ENCODE assay signal across 22 cellular contexts in genomic region chr14:95387826-95388445, GRCh38.
DNase-seq lines count a peak whose midpoint lies in the region; ATAC-seq and TF ChIP-seq lines count a peak whose summit lies in the region.
"Had no signal": no experiment of that assay in that cellular context is flagged by ENCODE, and none has a peak within 500 bp of the region (broad histone marks: within the 10 kb centered on the region; RNA-seq: fewer than 3 reads in every experiment).

No MANE protein-coding gene starts in this region.

- H3K4me3 ChIP-seq in SK-N-SH (ENCODE audit: low read depth in 2 of 2, low read length in 1 of 2) (no peak overlapping the region), mesenchymal stem cell (ENCODE audit: insufficient read depth in 1 of 2, low read depth in 1 of 2, low read length in 2 of 2) (no peak overlapping the region), smooth muscle cell (no peak overlapping the region)
- H3K4me3 ChIP-seq: SK-N-MC had no signal

- CTCF ChIA-PET in SK-N-SH (lab: Yijun Ruan, JAX): interaction anchor here (0.8 to 1.6 kb wide), 4 partner anchors 10 to 26 kb away, joined by 3 to 4 read pairs (median 4); no protein-coding TSS in a partner anchor

- H2AFZ ChIP-seq in SK-N-SH (ENCODE audit: low read depth) (no peak overlapping the region), mesenchymal stem cell (ENCODE audit: low read depth, low read length) (no peak overlapping the region), smooth muscle cell (ENCODE audit: low read depth) (no peak overlapping the region)

- peaks cover 8% of the 10 kb centered on the region for H3K9me3 Mint-ChIP-seq in activated T-cell treated with anti-CD3 and anti-CD28 coated beads, Interleukin-2, amount 50 U/mL, for 4 hours

- H3K27ac ChIP-seq in SK-N-SH (ENCODE audit: low read depth in 2 of 2, low read length in 1 of 2) (peak overlapping the region in 1 of 2 experiments; percentile 24; a peak in 1 of 4 replicates), mesenchymal stem cell (ENCODE audit: low read length, poor library complexity, severe bottlenecking) (no peak overlapping the region), smooth muscle cell (ENCODE audit: low read depth) (no peak overlapping the region)
- H3K27ac ChIP-seq: 22Rv1, C4-2B, SK-N-MC had no signal

- no peak overlapping the region for H3K14ac ChIP-seq in mesenchymal stem cell (ENCODE audit: low read length in 2 of 2)

- no peak overlapping the region for H2AK5ac ChIP-seq in mesenchymal stem cell (ENCODE audit: low read length, severe bottlenecking)

- H3K9ac ChIP-seq in SK-N-SH (no peak overlapping the region), mesenchymal stem cell (ENCODE audit: low read length) (peak overlapping the region; percentile 52), smooth muscle cell (ENCODE audit: low read depth) (no peak overlapping the region)

- H3K4me3 Mint-ChIP-seq in activated T-cell treated with anti-CD3 and anti-CD28 coated beads, Interleukin-2, amount 50 U/mL, for 4 hours: no peak overlapping the region
- H3K4me3 Mint-ChIP-seq: CD8-positive, alpha-beta memory T cell had no signal

- intact Hi-C loops in left colon (cut with DNase I, micrococcal nuclease): no loop called here

- H3K27me3 Mint-ChIP-seq in activated T-cell treated with anti-CD3 and anti-CD28 coated beads, Interleukin-2, amount 50 U/mL, for 4 hours (ENCODE audit: low read depth): peaks cover 17% of the 10 kb centered on the region

- TF ChIP-seq CTCF in SK-N-SH (IDR thresholded peaks at IDR 0.05) (no peak), smooth muscle cell (IDR thresholded peaks at IDR 0.05; ENCODE audit: borderline replicate concordance, insufficient read depth, poor library complexity, severe bottlenecking) (no peak)

- POLR2A ChIA-PET in SK-N-SH (lab: Yijun Ruan, JAX): no interaction called here

- TF ChIP-seq RAD21 in SK-N-SH (IDR thresholded peaks at IDR 0.05; ENCODE audit: low read length): no peak

- H2BK15ac ChIP-seq in mesenchymal stem cell (ENCODE audit: low read depth, poor library complexity, severe bottlenecking): no peak overlapping the region

- H3K4me2 ChIP-seq in SK-N-SH (no peak overlapping the region), mesenchymal stem cell (ENCODE audit: low read length, poor library complexity, severe bottlenecking) (no peak overlapping the region), smooth muscle cell (peak overlapping the region; percentile 31)

- H3K79me1 ChIP-seq in mesenchymal stem cell (replicated peaks; ENCODE audit: low read length, poor library complexity, severe bottlenecking): no peaks in the 10 kb centered on the region

- H3K27me3 ChIP-seq in SK-N-SH (ENCODE audit: insufficient read depth) (no peaks in the 10 kb centered on the region), mesenchymal stem cell (ENCODE audit: control insufficient read depth in 1 of 2, insufficient read depth in 1 of 2, low read length in 2 of 2) (peaks cover 0 to 11% of the 10 kb centered on the region in 2 experiments), smooth muscle cell (ENCODE audit: low read depth) (no peaks in the 10 kb centered on the region)

- ATAC-seq in SK-N-SH treated with all-trans-retinoic acid at 6 μM for 48 hours (no peak), left colon (no peak)
- ATAC-seq in activated T-cell treated with anti-CD3 and anti-CD28 coated beads, Interleukin-2, amount 50 U/mL, for 4 hours: no peak

- peaks cover 0 to 14% of the 10 kb centered on the region in 2 experiments; a peak in 1 of 4 replicates for H3K4me1 ChIP-seq in SK-N-SH (ENCODE audit: control insufficient read depth in 1 of 2, insufficient read depth in 2 of 2, low read depth in 1 of 2, low read length in 1 of 2)
- H3K4me1 ChIP-seq in mesenchymal stem cell (ENCODE audit: control insufficient read depth, insufficient read depth, low read depth, low read length): peaks cover 2% of the 10 kb centered on the region
- H3K4me1 ChIP-seq in smooth muscle cell (ENCODE audit: low read depth): no peaks in the 10 kb centered on the region

- H3K36me3 ChIP-seq in SK-N-SH (replicated peaks in 1 of 2; ENCODE audit: control insufficient read depth in 1 of 2, insufficient read depth in 2 of 2, low read length in 1 of 2) (no peaks in the 10 kb centered on the region), mesenchymal stem cell (ENCODE audit: control insufficient read depth in 1 of 2, insufficient read depth in 2 of 2, low read depth in 1 of 2, low read length in 2 of 2) (no peaks in the 10 kb centered on the region), smooth muscle cell (ENCODE audit: low read depth) (no peaks in the 10 kb centered on the region)

- H3K9me3 ChIP-seq in SK-N-SH: no peaks in the 10 kb centered on the region
- H3K9me3 ChIP-seq in mesenchymal stem cell (ENCODE audit: control insufficient read depth, low read length): no peaks in the 10 kb centered on the region
- no peaks in the 10 kb centered on the region for H3K9me3 ChIP-seq in smooth muscle cell (replicated peaks; ENCODE audit: low read depth)

- peaks cover 4% of the 10 kb centered on the region for H3K36me3 Mint-ChIP-seq in activated T-cell treated with anti-CD3 and anti-CD28 coated beads, Interleukin-2, amount 50 U/mL, for 4 hours (ENCODE audit: insufficient read depth)

- H3K4ac ChIP-seq in mesenchymal stem cell (ENCODE audit: low read depth in 1 of 2, low read length in 2 of 2): no peak overlapping the region

- no peak overlapping the region for H4K8ac ChIP-seq in mesenchymal stem cell (ENCODE audit: low read length)

- no peak overlapping the region for H4K91ac ChIP-seq in mesenchymal stem cell (ENCODE audit: low read length)

- TF ChIP-seq EP300 in SK-N-SH (IDR thresholded peaks at IDR 0.05; ENCODE audit: borderline replicate concordance in 1 of 2, low read depth in 1 of 2, low read length in 1 of 2): no peak

- no peaks in the 10 kb centered on the region for H3K4me1 Mint-ChIP-seq in activated T-cell treated with anti-CD3 and anti-CD28 coated beads, Interleukin-2, amount 50 U/mL, for 4 hours (ENCODE audit: low read depth)
- H3K4me1 Mint-ChIP-seq: CD8-positive, alpha-beta memory T cell had no signal

- DNase-seq in SK-N-SH: peak; percentile 46
- peak; percentile 91 for DNase-seq in NCI-H82 (lab: John Stamatoyannopoulos, UW)
- no peak for DNase-seq in mesenchymal stem cell
- no peak for DNase-seq in smooth muscle cell (lab: John Stamatoyannopoulos, UW; ENCODE audit: unreplicated experiment)
- DNase-seq in left colon: no peak
- DNase-seq in C1 segment of cervical spinal cord (lab: John Stamatoyannopoulos, UW): no peak
- DNase-seq in activated T-cell treated with anti-CD3 and anti-CD28 coated beads, Interleukin-2, amount 50 U/mL, for 4 hours: no peak
- DNase-seq: CD8-positive, alpha-beta memory T cell; EL; KG1; NCI-H1105; NCI-H146; NCI-H2029 treated with DMSO at 0.1 percent for 48 hours; NCI-H2171; NCI-H345; NCI-H774; OCI-M1; Right ventricle myocardium superior had no signal

- H3F3A ChIP-seq in SK-N-SH (replicated peaks; ENCODE audit: insufficient read depth) (no peaks in the 10 kb centered on the region), smooth muscle cell (ENCODE audit: low read depth) (no peaks in the 10 kb centered on the region)

- WGBS in SK-N-SH (ENCODE audit: low lambda C conversion rate): 68% methylated on average over 7 of the region's 7 CpGs
- WGBS in mesenchymal stem cell: 82% methylated on average over 5 of the region's 7 CpGs
- WGBS in smooth muscle cell (ENCODE audit: low lambda C conversion rate): 29% methylated on average over 7 of the region's 7 CpGs

- no peaks in the 10 kb centered on the region for H4K20me1 ChIP-seq in SK-N-SH (ENCODE audit: insufficient read depth)
- no peaks in the 10 kb centered on the region for H4K20me1 ChIP-seq in smooth muscle cell (ENCODE audit: low read depth)

- no peak overlapping the region for H3K18ac ChIP-seq in mesenchymal stem cell (ENCODE audit: low read depth in 1 of 2, low read length in 2 of 2)

- H3K23ac ChIP-seq in mesenchymal stem cell (ENCODE audit: low read length in 2 of 2): no peak overlapping the region

- no peak overlapping the region for H2BK12ac ChIP-seq in mesenchymal stem cell (ENCODE audit: low read length in 2 of 2)

- H2BK5ac ChIP-seq in mesenchymal stem cell (ENCODE audit: low read depth, low read length, poor library complexity, severe bottlenecking): no peak overlapping the region

- H2BK120ac ChIP-seq in mesenchymal stem cell (ENCODE audit: low read depth, low read length): no peak overlapping the region

- H3K9me2 ChIP-seq in SK-N-SH: no peaks in the 10 kb centered on the region

- no peaks in the 10 kb centered on the region for H3K79me2 ChIP-seq in SK-N-SH (ENCODE audit: insufficient read depth)
- H3K79me2 ChIP-seq in smooth muscle cell (ENCODE audit: low read depth): no peaks in the 10 kb centered on the region

TF ChIP-seq in SK-N-SH, 30 proteins besides CTCF, POLR2A, EP300 and RAD21:
- TF ChIP-seq RXRA (IDR thresholded peaks at IDR 0.05; ENCODE audit: borderline replicate concordance, low read depth) (no peak), GATA2 (CRISPR knock-in tag; IDR thresholded peaks at IDR 0.05) (peak; percentile 58)

TF ChIP-seq in SK-N-SH treated with all-trans-retinoic acid at 6 μM for 48 hours, 23 proteins besides CTCF, POLR2A, EP300 and RAD21:
- no peak for TF ChIP-seq ZNF70 (CRISPR knock-in tag; IDR thresholded peaks at IDR 0.05)
- TF ChIP-seq PATZ1 (CRISPR knock-in tag; IDR thresholded peaks at IDR 0.05; ENCODE audit: borderline replicate concordance): no peak

Comparison
In these comparisons a context has a peak if more than half of its experiments do, and no peak if none do; other contexts are left out.
1. DNase-seq: peak in SK-N-SH (single experiment) and NCI-H82 (single experiment); none in mesenchymal stem cell (single experiment), smooth muscle cell (single experiment), left colon (0 of 2), C1 segment of cervical spinal cord (0 of 14) and activated T-cell treated with anti-CD3 and anti-CD28 coated beads, Interleukin-2, amount 50 U/mL, for 4 hours (single experiment).